In genomic region chr11:1830500-1831223, GRCh38 we compare ENCODE assay signal across 11 cellular contexts. TPM values are rescaled to one million over a fixed set of nuclear protein-coding genes. Genes with fewer than 3 reads are reported as not detected.
DNase-seq lines count a peak whose midpoint lies in the region; ATAC-seq, FAIRE-seq and TF ChIP-seq lines count a peak whose summit lies in the region.
"Had no signal": no experiment of that assay in that cellular context is flagged by ENCODE, and none has a peak within 500 bp of the region (broad histone marks: within the 10 kb centered on the region; RNA-seq: fewer than 3 reads in every experiment).

No MANE protein-coding gene starts in this region.

- H3K4me3 ChIP-seq in left lung (no peak overlapping the region), upper lobe of right lung (no peak overlapping the region)

- no peak for TF ChIP-seq CTCF in left lung (IDR thresholded peaks at IDR 0.05)
- TF ChIP-seq CTCF in upper lobe of right lung (IDR thresholded peaks at IDR 0.05) = no peak

- H3K4me1 ChIP-seq in left lung (peaks cover 37 to 59% of the 10 kb centered on the region in 2 donors), upper lobe of right lung (peaks cover 34% of the 10 kb centered on the region)

- H3K9me3 ChIP-seq in left lung (no peaks in the 10 kb centered on the region), upper lobe of right lung (no peaks in the 10 kb centered on the region)

- DNase-seq in activated effector memory CD4-positive, alpha-beta T cell treated with anti-CD3 and anti-CD28 coated beads, Interleukin-2, amount 50 U/mL, for 16 hours = peak; percentile 58
- no peak for DNase-seq in activated effector memory CD4-positive, alpha-beta T cell treated with Interleukin-2 at 50 U/mL for 16 hours
- DNase-seq in SHP77 treated with DMSO at 0.1 percent for 48 hours (lab: John Stamatoyannopoulos, UW) = peak; percentile 1
- DNase-seq in left lung = peak; percentile 68 to 85
- DNase-seq in upper lobe of right lung = peak; percentile 82
- DNase-seq in urothelium cell line (ENCODE audit: low spot score) = no peak
- no peak for DNase-seq in AG20443 (ENCODE audit: low spot score)
- DNase-seq: effector CD8-positive, alpha-beta T cell; NCI-H1694 had no signal

- H3K36me3 ChIP-seq in left lung (no peaks in the 10 kb centered on the region), upper lobe of right lung (no peaks in the 10 kb centered on the region)

- intact Hi-C loops in left lung (cut with DNase I) (loop anchor here in 1 of 2 donors (5.0 to 10.0 kb wide), 2 partner anchors 138 to 176 kb away; no protein-coding TSS in a partner anchor), upper lobe of right lung (cut with DNase I) (no loop called here)

- H3K27ac ChIP-seq in left lung (no peak overlapping the region), upper lobe of right lung (peak overlapping the region; percentile 24)

- H3K27me3 ChIP-seq in left lung = peaks cover 0 to 65% of the 10 kb centered on the region in 2 donors
- H3K27me3 ChIP-seq in upper lobe of right lung = no peaks in the 10 kb centered on the region

- no peak for FAIRE-seq in urothelium cell line (lab: Jason Lieb, UNC)

- ATAC-seq in left lung (peak; percentile 33), upper lobe of right lung (peak; percentile 34), GM21381 (IDR thresholded peaks at IDR 0.05; ENCODE audit: unreplicated experiment) (no peak)

RNA-seq across cellular contexts. Expression of gene SYT8, which starts 4.1 kb away (rescaled TPM):
- total RNA-seq in left lung = 1 to 10 TPM; 6.0 to 8.8 TPM
- 12.5 TPM for total RNA-seq in upper lobe of right lung

RNA-seq across cellular contexts. Expression of gene TNNI2, which starts 8.1 kb away (rescaled TPM):
- total RNA-seq in left lung (1 to 10 TPM; 3.4 to 8.5 TPM), upper lobe of right lung (6.9 TPM)
- total RNA-seq: renal cortical epithelial cell had no signal

RNA-seq across cellular contexts. Expression of gene LSP1, which starts 22.2 kb away (rescaled TPM):
- total RNA-seq in left lung = 10 to 100 TPM; 29.8 to 76.6 TPM
- 78.2 TPM for total RNA-seq in upper lobe of right lung
- total RNA-seq: renal cortical epithelial cell had no signal

Comparison
In these comparisons a context has a peak if more than half of its experiments do, and no peak if none do; other contexts are left out.
1. DNase-seq: peak in activated effector memory CD4-positive, alpha-beta T cell treated with anti-CD3 and anti-CD28 coated beads, Interleukin-2, amount 50 U/mL, for 16 hours (single experiment), SHP77 treated with DMSO at 0.1 percent for 48 hours (single experiment), left lung (2 of 2) and upper lobe of right lung (single experiment); none in activated effector memory CD4-positive, alpha-beta T cell treated with Interleukin-2 at 50 U/mL for 16 hours (single experiment), urothelium cell line (single experiment) and AG20443 (single experiment).